10 cellular contexts compared by ENCODE assay signal in genomic region chr7:149489391-149490024, GRCh38. TPM values are rescaled to one million over a fixed set of nuclear protein-coding genes. Genes with fewer than 3 reads are reported as not detected.
DNase-seq lines count a peak whose midpoint lies in the region; ATAC-seq and TF ChIP-seq lines count a peak whose summit lies in the region.
"Had no signal": no experiment of that assay in that cellular context is flagged by ENCODE, and none has a peak within 500 bp of the region (broad histone marks: within the 10 kb centered on the region; RNA-seq: fewer than 3 reads in every experiment).

No MANE protein-coding gene starts in this region.

- H3K9me3 Mint-ChIP-seq in GM23338 (no peaks in the 10 kb centered on the region), WTC11 (peaks cover 4% of the 10 kb centered on the region; the same call in 1 of the 2 replicates)
- H3K9me3 Mint-ChIP-seq: nephron had no signal

- peak; percentile 20; the same call in 1 of the 2 replicates for TF ChIP-seq CTCF in BJ (IDR thresholded peaks at IDR 0.05; ENCODE audit: insufficient read depth, low read depth, low read length)
- peak; percentile 30 to 66 for TF ChIP-seq CTCF in GM23338 (conservative IDR thresholded peaks at IDR 0.05; ENCODE audit: low read depth in 2 of 2)
- TF ChIP-seq CTCF in WTC11 (IDR thresholded peaks at IDR 0.05), result no peak

- H3K79me2 ChIP-seq in GM23338 (replicated peaks; ENCODE audit: insufficient read depth), result no peaks in the 10 kb centered on the region

- H3K4me1 Mint-ChIP-seq in GM23338, result no peaks in the 10 kb centered on the region
- no peaks in the 10 kb centered on the region for H3K4me1 Mint-ChIP-seq in WTC11
- H3K4me1 Mint-ChIP-seq: nephron had no signal

- H3K36me3 Mint-ChIP-seq in GM23338 (ENCODE audit: low read depth) (peaks cover 78% of the 10 kb centered on the region), WTC11 (peaks cover 77% of the 10 kb centered on the region)

- H3K4me3 Mint-ChIP-seq in GM23338 (no peak overlapping the region), WTC11 (no peak overlapping the region)
- H3K4me3 Mint-ChIP-seq: nephron had no signal

- peak; percentile 97 for ATAC-seq in GM23338
- peak; percentile 100 for ATAC-seq in WTC11
- ATAC-seq in left colon, result peak; percentile 73
- ATAC-seq in GM21737 (IDR thresholded peaks at IDR 0.05; ENCODE audit: unreplicated experiment), result no peak
- no peak for ATAC-seq in HG03432 (IDR thresholded peaks at IDR 0.05; ENCODE audit: unreplicated experiment)

- no peak overlapping the region for H2AFZ ChIP-seq in GM23338

- DNase-seq in BJ (ENCODE audit: low read depth) (no peak), GM23338 (ENCODE audit: low spot score) (peak; percentile 43), WTC11 (ENCODE audit: low spot score) (peak; percentile 42), left colon (no peak), nucleus accumbens (lab: John Stamatoyannopoulos, UW) (no peak), NCI-H1694 treated with DMSO at 0.1 percent for 48 hours (lab: John Stamatoyannopoulos, UW) (no peak)
- DNase-seq: Peyer's patch had no signal

- no peak overlapping the region for H3K27ac ChIP-seq in GM23338 (ENCODE audit: low read depth)
- H3K27ac ChIP-seq: Peyer's patch had no signal

- intact Hi-C loops in left colon (cut with DNase I, micrococcal nuclease), result no loop called here

- no peaks in the 10 kb centered on the region for H3F3A ChIP-seq in GM23338 (replicated peaks; ENCODE audit: low read depth)

- peaks cover 5% of the 10 kb centered on the region for H4K20me1 ChIP-seq in GM23338 (replicated peaks; ENCODE audit: insufficient read depth)

- POLR2A ChIA-PET in BJ (lab: Charles Lee) (no interaction called here), WTC11 (lab: Charles Lee) (no interaction called here)

- H3K4me3 ChIP-seq in BJ (ENCODE audit: low read depth, low read length), result no peak overlapping the region
- H3K4me3 ChIP-seq in GM23338, result no peak overlapping the region
- H3K4me3 ChIP-seq: Peyer's patch had no signal

- H3K4me1 ChIP-seq in GM23338 (ENCODE audit: insufficient read depth), result no peaks in the 10 kb centered on the region
- H3K4me1 ChIP-seq: Peyer's patch had no signal

- H3K9me2 ChIP-seq in GM23338 (ENCODE audit: insufficient read depth), result no peaks in the 10 kb centered on the region

- peaks cover 36% of the 10 kb centered on the region for H3K36me3 ChIP-seq in BJ (ENCODE audit: control insufficient read depth, insufficient read depth, low read length)
- peaks cover 21% of the 10 kb centered on the region; the same call in 1 of the 2 replicates for H3K36me3 ChIP-seq in GM23338 (ENCODE audit: insufficient read depth)

- H3K4me2 ChIP-seq in GM23338, result no peak overlapping the region

- CTCF ChIA-PET in BJ (lab: Yijun Ruan, JAX), result interaction anchor here (1.0 kb wide), 1 partner anchor 9 kb away, joined by 8 read pairs; no protein-coding TSS in a partner anchor
- CTCF ChIA-PET in WTC11 (lab: Charles Lee), result interaction anchor here (0.8 to 2.3 kb wide), 2 partner anchors 29 to 110 kb away, joined by 3 to 7 read pairs; partner anchors contain the start of gene ZNF777

- H3K27me3 Mint-ChIP-seq in GM23338 (ENCODE audit: insufficient read depth, low read depth, poor library complexity) (peaks cover 9% of the 10 kb centered on the region), WTC11 (ENCODE audit: low read depth) (no peaks in the 10 kb centered on the region)

- no peak overlapping the region for H3K27ac Mint-ChIP-seq in GM23338
- no peak overlapping the region for H3K27ac Mint-ChIP-seq in WTC11
- H3K27ac Mint-ChIP-seq: nephron had no signal

- H3K27me3 ChIP-seq in BJ (ENCODE audit: control insufficient read depth, insufficient read depth, low read length), result no peaks in the 10 kb centered on the region
- no peaks in the 10 kb centered on the region for H3K27me3 ChIP-seq in GM23338 (ENCODE audit: insufficient read depth)
- H3K27me3 ChIP-seq: Peyer's patch had no signal

TF ChIP-seq in GM23338, 12 proteins besides CTCF, POLR2A, EP300 and RAD21 (continues in another document):
- no peak for TF ChIP-seq ZNF114 (CRISPR knock-in tag; IDR thresholded peaks at IDR 0.05)

TF ChIP-seq in WTC11, 78 proteins besides CTCF, POLR2A, EP300 and RAD21 (continues in another document):
- TF ChIP-seq JAZF1 (CRISPR knock-in tag; IDR thresholded peaks at IDR 0.05) (no peak), JUN (CRISPR knock-in tag; IDR thresholded peaks at IDR 0.05) (no peak), STAT6 (CRISPR knock-in tag; conservative IDR thresholded peaks at IDR 0.05; ENCODE audit: low read depth) (no peak), ZNF317 (CRISPR knock-in tag; IDR thresholded peaks at IDR 0.05; ENCODE audit: borderline replicate concordance, low read depth) (no peak), OVOL2 (CRISPR knock-in tag; IDR thresholded peaks at IDR 0.05; ENCODE audit: borderline replicate concordance) (no peak), ZNF671 (CRISPR knock-in tag; IDR thresholded peaks at IDR 0.05) (no peak), ZMAT4 (CRISPR knock-in tag; IDR thresholded peaks at IDR 0.05) (no peak), SOX15 (CRISPR knock-in tag; IDR thresholded peaks at IDR 0.05) (no peak), TCF7 (CRISPR knock-in tag; IDR thresholded peaks at IDR 0.05; ENCODE audit: low read depth) (no peak), GABPB1 (CRISPR knock-in tag; IDR thresholded peaks at IDR 0.05) (no peak), USF2 (CRISPR knock-in tag; IDR thresholded peaks at IDR 0.05) (no peak), ATF1 (CRISPR knock-in tag; IDR thresholded peaks at IDR 0.05) (no peak), E2F5 (CRISPR knock-in tag; IDR thresholded peaks at IDR 0.05) (no peak), ZNF263 (CRISPR knock-in tag; IDR thresholded peaks at IDR 0.05; ENCODE audit: low read depth) (no peak), ZNF121 (CRISPR knock-in tag; IDR thresholded peaks at IDR 0.05) (no peak), MXD4 (CRISPR knock-in tag; IDR thresholded peaks at IDR 0.05; ENCODE audit: borderline replicate concordance) (no peak), PRRX2 (CRISPR knock-in tag; IDR thresholded peaks at IDR 0.05) (no peak)

RNA-seq across cellular contexts. Expression of gene ZNF746, which starts 8.1 kb away (rescaled TPM):
- 4.4 and 5.4 TPM in 2 replicates for polyA plus RNA-seq in BJ (2011; rRNA removed)
- 8.7 and 11.8 TPM in 2 replicates for polyA minus RNA-seq in BJ (2011; rRNA and poly(A)+ RNA removed)
- total RNA-seq in GM23338 (2014; rRNA removed; shearing (Covaris generic)), result 12.9 and 18.6 TPM in 2 replicates
- 10.0 and 12.9 TPM in 2 replicates for polyA plus RNA-seq in GM23338 (2016; fragmentation: Nextera tagmentation; extraction: Ambion mirVana)
- 16.0 to 17.1 TPM (median 16.8 TPM) in 3 replicates for total RNA-seq in WTC11 (2021)
- total RNA-seq in left colon, result 10 to 100 TPM; 12.3 to 13.6 TPM

RNA-seq across cellular contexts. Expression of gene ZNF777, which starts 28.6 kb away (rescaled TPM):
- polyA plus RNA-seq in BJ (2011; rRNA removed), result 3.8 and 4.4 TPM in 2 replicates
- polyA minus RNA-seq in BJ (2011; rRNA and poly(A)+ RNA removed), result 3.9 TPM in 2 replicates
- total RNA-seq in GM23338 (2014; rRNA removed; shearing (Covaris generic)), result 5.2 and 7.9 TPM in 2 replicates
- 2.8 and 3.2 TPM in 2 replicates for polyA plus RNA-seq in GM23338 (2016; fragmentation: Nextera tagmentation; extraction: Ambion mirVana)
- 12.0 to 13.6 TPM (median 12.6 TPM) in 3 replicates for total RNA-seq in WTC11 (2021)
- total RNA-seq in left colon, result 10 to 100 TPM in 1 of 2 donors, 1 to 10 TPM in 1; 10.0 to 10.3 TPM

Comparison
In these comparisons a context has a peak if more than half of its experiments do, and no peak if none do; other contexts are left out.
1. DNase-seq: peak in GM23338 (single experiment) and WTC11 (single experiment); none in BJ (single experiment), left colon (0 of 2), nucleus accumbens (0 of 56) and NCI-H1694 treated with DMSO at 0.1 percent for 48 hours (single experiment).
2. ATAC-seq: peak in GM23338 (single experiment), WTC11 (single experiment) and left colon (single experiment); none in GM21737 (single experiment) and HG03432 (single experiment).